23 cellular contexts compared by ENCODE assay signal in the genomic region with DNA sequence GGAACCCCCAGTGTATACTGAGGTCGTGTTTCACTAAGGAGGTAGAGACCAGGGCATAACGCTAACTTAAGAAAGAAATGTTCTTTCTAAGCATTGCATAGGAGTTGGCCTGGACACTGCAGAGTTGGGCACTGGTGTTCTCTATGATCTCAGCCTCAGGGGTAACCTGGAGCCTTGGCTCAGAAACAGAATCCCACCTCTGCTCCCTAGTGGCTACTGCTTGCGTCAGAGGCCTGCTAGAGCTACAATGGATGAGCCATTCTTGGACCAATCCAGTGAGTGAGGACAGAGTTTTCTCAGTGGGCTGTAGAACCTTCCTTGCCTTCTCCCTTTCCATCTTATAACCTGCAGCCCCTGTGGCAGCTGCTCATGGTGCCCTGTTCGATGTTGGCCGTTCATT.
A peak's percentile ranks its signal among the peaks of the same experiment; 100 is the strongest.
DNase-seq lines count a peak whose midpoint lies in the region; ATAC-seq and TF ChIP-seq lines count a peak whose summit lies in the region.
"Had no signal": no experiment of that assay in that cellular context is flagged by ENCODE, and none has a peak within 500 bp of the region (broad histone marks: within the 10 kb centered on the region; RNA-seq: fewer than 3 reads in every experiment).

No MANE protein-coding gene starts in this region.

- ATAC-seq in natural killer cell treated with Interleukin-12 subunit alpha and Interleukin-12 subunit beta and Interleukin-15 and Interleukin-18, amount 100 ng/mL, for 72 hours = no peak

- no peaks in the 10 kb centered on the region for H3K27me3 Mint-ChIP-seq in natural killer cell treated with Interleukin-12 subunit alpha and Interleukin-12 subunit beta and Interleukin-15 and Interleukin-18, amount 100 ng/mL, for 72 hours

- H3K9me3 Mint-ChIP-seq in natural killer cell treated with Interleukin-12 subunit alpha and Interleukin-12 subunit beta and Interleukin-15 and Interleukin-18, amount 100 ng/mL, for 72 hours = peaks cover 16% of the 10 kb centered on the region

- H3K4me3 Mint-ChIP-seq in natural killer cell treated with Interleukin-12 subunit alpha and Interleukin-12 subunit beta and Interleukin-15 and Interleukin-18, amount 100 ng/mL, for 72 hours = no peak overlapping the region

- H3K4me1 Mint-ChIP-seq in natural killer cell treated with Interleukin-12 subunit alpha and Interleukin-12 subunit beta and Interleukin-15 and Interleukin-18, amount 100 ng/mL, for 72 hours (ENCODE audit: low read depth in 2 of 2) = no peaks in the 10 kb centered on the region

- H3K27ac Mint-ChIP-seq in natural killer cell treated with Interleukin-12 subunit alpha and Interleukin-12 subunit beta and Interleukin-15 and Interleukin-18, amount 100 ng/mL, for 72 hours = no peak overlapping the region

- DNase-seq in DMS 273 (lab: John Stamatoyannopoulos, UW; ENCODE audit: unreplicated experiment) = peak; percentile 33
- DNase-seq in DMS 273 treated with DMSO at 0.1 percent for 48 hours (lab: John Stamatoyannopoulos, UW) = no peak
- no peak for DNase-seq in WERI-Rb-1
- peak; percentile 29 for DNase-seq in iPS-NIHi11 (ENCODE audit: low spot score)
- no peak for DNase-seq in RPMI8226
- DNase-seq in natural killer cell treated with Interleukin-12 subunit alpha and Interleukin-12 subunit beta and Interleukin-15 and Interleukin-18, amount 100 ng/mL, for 72 hours (ENCODE audit: low spot score) = no peak
- no peak for DNase-seq in A172 (ENCODE audit: low spot score)
- DNase-seq: ACHN, Calu3, GOT3, NCI-H1048, NCI-H1417, NCI-H1694 treated with DMSO at 0.1 percent for 48 hours, NCI-H2081 treated with DMSO at 0.1 percent for 48 hours, NCI-H2171 treated with DMSO at 0.1 percent for 48 hours, NCI-H345, NCI-H510A treated with DMSO at 0.1 percent for 48 hours, NCI-H748 treated with DMSO at 0.1 percent for 48 hours, PC-9, Right ventricle myocardium superior had no signal

- TF ChIP-seq CTCF in WERI-Rb-1 (IDR thresholded peaks at IDR 0.05; ENCODE audit: low read depth, low read length) = peak; percentile 34; the same call in 1 of the 2 replicates

- no peak overlapping the region for H3K27ac ChIP-seq in WERI-Rb-1
- H3K27ac ChIP-seq: 22Rv1, HL-60, PC-9, SJSA1 had no signal

- no peaks in the 10 kb centered on the region for H3K9me3 ChIP-seq in WERI-Rb-1 (ENCODE audit: severe bottlenecking)

- H3K36me3 ChIP-seq in WERI-Rb-1 = no peaks in the 10 kb centered on the region
- H3K36me3 ChIP-seq: SJSA1 had no signal

- H3K36me3 Mint-ChIP-seq in natural killer cell treated with Interleukin-12 subunit alpha and Interleukin-12 subunit beta and Interleukin-15 and Interleukin-18, amount 100 ng/mL, for 72 hours = peaks cover 5% of the 10 kb centered on the region

- no peaks in the 10 kb centered on the region for H3K27me3 ChIP-seq in WERI-Rb-1 (ENCODE audit: insufficient read depth, low read depth, severe bottlenecking)
- H3K27me3 ChIP-seq: SJSA1 had no signal

- no peak overlapping the region for H3K4me3 ChIP-seq in WERI-Rb-1 (ENCODE audit: low read depth, low read length)
- H3K4me3 ChIP-seq: PC-9, SJSA1 had no signal

Comparison
In these comparisons a context has a peak if more than half of its experiments do, and no peak if none do; other contexts are left out.
1. DNase-seq: peak in DMS 273 (single experiment) and iPS-NIHi11 (single experiment); none in DMS 273 treated with DMSO at 0.1 percent for 48 hours (single experiment), WERI-Rb-1 (single experiment), RPMI8226 (single experiment), natural killer cell treated with Interleukin-12 subunit alpha and Interleukin-12 subunit beta and Interleukin-15 and Interleukin-18, amount 100 ng/mL, for 72 hours (single experiment) and A172 (single experiment).